Comparison of ENCODE assay signal across 2 cellular contexts in genomic region chr1:224494343-224494742, GRCh38.
TF ChIP-seq lines count a peak whose summit lies in the region.

No MANE protein-coding gene starts in this region.

TF ChIP-seq in IMR-90, 13 proteins besides CTCF, POLR2A, EP300 and RAD21:
- no peak for TF ChIP-seq MAFK (IDR thresholded peaks at IDR 0.05; ENCODE audit: low read depth, low read length)
- TF ChIP-seq ELK1 (IDR thresholded peaks at IDR 0.05; ENCODE audit: borderline replicate concordance, low read depth, low read length): no peak
- no peak for TF ChIP-seq SMC3 (IDR thresholded peaks at IDR 0.05; ENCODE audit: low read depth, low read length)
- no peak for TF ChIP-seq RCOR1 (IDR thresholded peaks at IDR 0.05; ENCODE audit: insufficient replicate concordance, low read length)
- TF ChIP-seq FOS (IDR thresholded peaks at IDR 0.05; ENCODE audit: low read depth, low read length): no peak
- no peak for TF ChIP-seq MAZ (IDR thresholded peaks at IDR 0.05; ENCODE audit: borderline replicate concordance, low read depth, low read length)
- TF ChIP-seq USF2 (IDR thresholded peaks at IDR 0.05; ENCODE audit: low read depth, low read length): no peak
- TF ChIP-seq MXI1 (IDR thresholded peaks at IDR 0.05; ENCODE audit: borderline replicate concordance, low read depth, low read length): no peak
- TF ChIP-seq BHLHE40 (IDR thresholded peaks at IDR 0.05; ENCODE audit: low read depth, low read length): no peak
- no peak for TF ChIP-seq NFE2L2 (IDR thresholded peaks at IDR 0.05; ENCODE audit: low read depth, low read length)
- no peak for TF ChIP-seq RFX5 (IDR thresholded peaks at IDR 0.05; ENCODE audit: low read depth, low read length)
- no peak for TF ChIP-seq CHD1 (IDR thresholded peaks at IDR 0.05; ENCODE audit: low read depth, low read length)
- no peak for TF ChIP-seq CEBPB (IDR thresholded peaks at IDR 0.05; ENCODE audit: low read depth, low read length)
TF ChIP-seq in IMR-90: peak in this region for 0.

TF ChIP-seq in K562, 482 proteins besides CTCF, POLR2A, EP300 and RAD21:
- TF ChIP-seq TEAD4 (IDR thresholded peaks at IDR 0.05; ENCODE audit: low read length): 0 out of 2 replicates have a peak, but pooled peaks have one; percentile 47
- no peak for TF ChIP-seq TEAD4 (CRISPR knock-in tag; IDR thresholded peaks at IDR 0.05; ENCODE audit: borderline replicate concordance)
- no peak for TF ChIP-seq ZNF239 (CRISPR knock-in tag; IDR thresholded peaks at IDR 0.05)
- 0 out of 2 replicates have a peak, but pooled peaks have one; percentile 32 for TF ChIP-seq HDAC2 (IDR thresholded peaks at IDR 0.05)
- TF ChIP-seq NR2C2 (CRISPR knock-in tag; IDR thresholded peaks at IDR 0.05): no peak
- no peak for TF ChIP-seq NR2C2 (tag; IDR thresholded peaks at IDR 0.05)
- peak in 1 of 2 experiments; percentile 41; a peak in 1 of 4 replicates for TF ChIP-seq HDAC1 (IDR thresholded peaks at IDR 0.05)
- TF ChIP-seq CBFA2T3 (IDR thresholded peaks at IDR 0.05): peak; percentile 66
- TF ChIP-seq KDM1A (IDR thresholded peaks at IDR 0.05): peak; percentile 89 to 92
- TF ChIP-seq RCOR1 (IDR thresholded peaks at IDR 0.05; ENCODE audit: borderline replicate concordance in 1 of 2, low read depth in 2 of 2, low read length in 2 of 2): peak; percentile 46 to 79; a peak in 3 of 4 replicates
